In genomic region chr16:10013364-10013763, GRCh38 we compare ENCODE assay signal across 19 cellular contexts.
DNase-seq lines count a peak whose midpoint lies in the region; ATAC-seq and TF ChIP-seq lines count a peak whose summit lies in the region.
"Had no signal": no experiment of that assay in that cellular context is flagged by ENCODE, and none has a peak within 500 bp of the region (broad histone marks: within the 10 kb centered on the region; RNA-seq: fewer than 3 reads in every experiment).

No MANE protein-coding gene starts in this region.

- no peaks in the 10 kb centered on the region for H4K20me1 ChIP-seq in H9 (ENCODE audit: control insufficient read depth, insufficient read depth, insufficient read length)

- H3K9me3 Mint-ChIP-seq in H9 (peaks cover 0 to 3% of the 10 kb centered on the region in 2 experiments; a peak in 2 of 5 replicates), natural killer cell (no peaks in the 10 kb centered on the region)

- no peak overlapping the region for H2BK12ac ChIP-seq in H9 (ENCODE audit: insufficient read length, low read depth, low read length)

- H2AFZ ChIP-seq in H9 (ENCODE audit: low read length), result no peak overlapping the region

- H3K27me3 ChIP-seq in H9 (ENCODE audit: insufficient read depth, low read length) (no peaks in the 10 kb centered on the region), body of pancreas (no peaks in the 10 kb centered on the region)

- intact Hi-C loops in natural killer cell (cut with micrococcal nuclease), result no loop called here
- intact Hi-C loops in body of pancreas (cut with DNase I), result no loop called here

- H3K27me3 Mint-ChIP-seq in H9 (ENCODE audit: low read depth), result no peaks in the 10 kb centered on the region; the same call in 1 of the 2 replicates
- peaks cover 13 to 27% of the 10 kb centered on the region in 2 donors for H3K27me3 Mint-ChIP-seq in natural killer cell (ENCODE audit: low read depth in 2 of 2)

- H3K4me1 ChIP-seq in H9 (ENCODE audit: insufficient read depth, low read length) (no peaks in the 10 kb centered on the region), body of pancreas (no peaks in the 10 kb centered on the region)

- H3K36me3 Mint-ChIP-seq in H9 (ENCODE audit: insufficient read depth in 1 of 3, low read depth in 3 of 3) (peaks cover 0 to 3% (median 0%) of the 10 kb centered on the region in 3 experiments; a peak in 1 of 7 replicates), natural killer cell (no peaks in the 10 kb centered on the region)
- H3K36me3 Mint-ChIP-seq: CD14-positive monocyte had no signal

- H3K56ac ChIP-seq in H9 (ENCODE audit: insufficient read length, low read depth, low read length), result no peak overlapping the region

- no peak overlapping the region for H4K91ac ChIP-seq in H9 (ENCODE audit: insufficient read length, low read depth, low read length)

- no peaks in the 10 kb centered on the region for H3K79me2 ChIP-seq in H9 (ENCODE audit: insufficient read depth, low read length)

- H3K18ac ChIP-seq in H9 (ENCODE audit: insufficient read length, low read depth, low read length), result no peak overlapping the region

- peak; percentile 8 for DNase-seq in ACHN
- DNase-seq in H9, result no peak
- DNase-seq in globus pallidus (ENCODE audit: low spot score), result peak; percentile 79
- DNase-seq in midbrain (lab: John Stamatoyannopoulos, UW), result peak; percentile 31
- DNase-seq in natural killer cell, result no peak
- DNase-seq in HuH-7.5 (ENCODE audit: low spot score), result no peak
- DNase-seq in NCI-H510A treated with DMSO at 0.1 percent for 48 hours (lab: John Stamatoyannopoulos, UW), result no peak
- no peak for DNase-seq in body of pancreas
- DNase-seq: COR-L47; DMS153; NCI-H1105 treated with DMSO at 0.1 percent for 48 hours; NCI-H187; NCI-H446; NK-92 treated with Interleukin-12 subunit alpha and Interleukin-12 subunit beta, amount 100 ng/mL, for 24 hours; OCI-M1; RPMI8226 had no signal

- H3K4me1 Mint-ChIP-seq in H9 (peaks cover 20 to 23% of the 10 kb centered on the region in 2 experiments), natural killer cell (no peaks in the 10 kb centered on the region)
- H3K4me1 Mint-ChIP-seq: CD14-positive monocyte had no signal

- H3K27ac Mint-ChIP-seq in H9 (no peak overlapping the region), natural killer cell (no peak overlapping the region)

- peaks cover 3% of the 10 kb centered on the region for H3K23me2 ChIP-seq in H9 (ENCODE audit: insufficient read length, low read depth, low read length, poor library complexity, severe bottlenecking)

- H2BK5ac ChIP-seq in H9 (ENCODE audit: insufficient read length, low read length), result no peak overlapping the region

- TF ChIP-seq CTCF in H9 (conservative IDR thresholded peaks at IDR 0.05), result peak; percentile 46; the same call in 2 of the 3 replicates
- no peak for TF ChIP-seq CTCF in natural killer cell (IDR thresholded peaks at IDR 0.05)
- no peak for TF ChIP-seq CTCF in body of pancreas (IDR thresholded peaks at IDR 0.05)

- WGBS in H9 (ENCODE audit: extremely low coverage, insufficient read length, low lambda C conversion rate), result no CpG with 5 or more reads among the region's 4 CpGs
- 63 to 64% methylated on average over 4 of the region's 4 CpGs for WGBS in body of pancreas, 2 donors

- no peak overlapping the region for H2BK15ac ChIP-seq in H9 (ENCODE audit: low read depth, low read length)

- no peak overlapping the region for H3K27ac ChIP-seq in H9 (ENCODE audit: insufficient read length, low read depth, low read length)
- H3K27ac ChIP-seq in body of pancreas, result no peak overlapping the region
- H3K27ac ChIP-seq: HL-60 had no signal

- H3K4me3 ChIP-seq in body of pancreas, result no peak overlapping the region

- no peak overlapping the region for H3T11ph ChIP-seq in H9 (ENCODE audit: low read length)

- H3K14ac ChIP-seq in H9 (ENCODE audit: insufficient read depth, low read length), result no peak overlapping the region

- no peaks in the 10 kb centered on the region for H3K36me3 ChIP-seq in body of pancreas (replicated peaks in 1 of 2; ENCODE audit: insufficient read depth in 1 of 2, low read depth in 2 of 2)

- in situ Hi-C loops in ACHN (cut with HindIII; ENCODE audit: low pct_ligation_motif_present, low pct_unique_long_range_greater_than_20kb, low sequenced_read_pairs), result no loop called here

- H3K9ac ChIP-seq in H9 (ENCODE audit: extremely low read depth, insufficient read length, low read length), result no peak overlapping the region

- no peak overlapping the region for H3K4ac ChIP-seq in H9 (ENCODE audit: low read depth, low read length)

- TF ChIP-seq POLR2A in body of pancreas (IDR thresholded peaks at IDR 0.05), result no peak

- no peak overlapping the region for H2BK20ac ChIP-seq in H9 (ENCODE audit: low read depth, low read length, poor library complexity, severe bottlenecking)

- no peak overlapping the region for H3K4me2 ChIP-seq in H9 (ENCODE audit: insufficient read depth, insufficient read length, low read length)

- no peak overlapping the region for H3K23ac ChIP-seq in H9 (ENCODE audit: insufficient read length, low read depth, low read length)

- no peaks in the 10 kb centered on the region for H3K79me1 ChIP-seq in H9 (ENCODE audit: insufficient read depth, low read depth, low read length, poor library complexity, severe bottlenecking)

- no peak overlapping the region for H3K4me3 Mint-ChIP-seq in H9
- H3K4me3 Mint-ChIP-seq in natural killer cell, result no peak overlapping the region
- H3K4me3 Mint-ChIP-seq: CD14-positive monocyte had no signal

- ATAC-seq in natural killer cell (no peak), body of pancreas (no peak)
- ATAC-seq: HCT116 had no signal

- H3K9me3 ChIP-seq in H9 (ENCODE audit: control insufficient read depth, low read depth, low read length), result no peaks in the 10 kb centered on the region
- no peaks in the 10 kb centered on the region for H3K9me3 ChIP-seq in body of pancreas

- H4K5ac ChIP-seq in H9 (ENCODE audit: insufficient read length, low read depth, low read length), result peak overlapping the region; percentile 66

- no peak overlapping the region for H4K8ac ChIP-seq in H9 (replicated peaks; ENCODE audit: insufficient read length, low read depth, low read length)

- H2BK120ac ChIP-seq in H9 (ENCODE audit: low read depth, low read length, poor library complexity, severe bottlenecking), result no peak overlapping the region

- H2AK5ac ChIP-seq in H9 (ENCODE audit: insufficient read length, low read length), result no peak overlapping the region

Comparison
In these comparisons a context has a peak if more than half of its experiments do, and no peak if none do; other contexts are left out.
1. DNase-seq: peak in ACHN (single experiment), globus pallidus (single experiment) and midbrain (single experiment); none in H9 (single experiment), natural killer cell (single experiment), HuH-7.5 (single experiment), NCI-H510A treated with DMSO at 0.1 percent for 48 hours (single experiment) and body of pancreas (0 of 4).